In the genomic region with DNA sequence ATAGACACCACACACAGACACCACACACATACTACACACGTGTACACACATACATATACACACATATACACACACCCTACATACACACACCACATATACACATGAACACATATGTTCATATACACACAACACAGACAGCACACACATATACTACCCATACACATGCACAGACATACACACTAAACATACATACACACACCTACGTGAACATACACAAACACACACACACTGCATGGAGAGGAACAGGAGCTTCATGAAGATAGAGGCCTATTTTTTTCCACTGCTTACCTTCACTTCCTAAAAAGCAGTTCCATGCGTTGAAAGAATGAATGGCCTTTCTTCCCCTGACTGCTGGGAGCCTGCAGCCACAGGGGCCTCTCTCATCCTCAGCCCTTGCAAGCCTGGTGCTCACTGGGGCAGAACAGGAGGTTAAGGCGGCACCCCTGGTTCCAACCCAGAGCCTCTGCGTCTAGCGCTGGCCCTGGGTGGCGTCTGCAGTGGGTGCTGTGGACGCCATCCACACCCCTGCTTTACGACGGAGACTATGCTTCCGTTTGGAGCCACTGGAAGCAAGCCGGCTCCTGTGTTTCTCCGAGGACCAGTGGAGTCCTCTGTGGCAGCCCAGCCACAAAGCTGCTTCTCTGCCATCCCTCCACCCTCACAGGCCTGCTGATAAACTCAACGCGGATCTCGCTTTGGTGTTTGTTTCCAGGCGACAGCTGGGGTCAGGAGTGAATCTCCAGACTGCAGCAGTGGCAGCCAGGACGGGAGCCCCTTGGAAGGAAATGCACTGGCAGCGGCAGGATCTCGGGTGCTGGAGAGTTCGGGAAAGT, we compare ENCODE assay signal across 9 cellular contexts. TPM values are rescaled to one million over a fixed set of nuclear protein-coding genes. Genes with fewer than 3 reads are reported as not detected.
DNase-seq lines count a peak whose midpoint lies in the region; ATAC-seq and TF ChIP-seq lines count a peak whose summit lies in the region.
"Had no signal": no experiment of that assay in that cellular context is flagged by ENCODE, and none has a peak within 500 bp of the region (broad histone marks: within the 10 kb centered on the region; RNA-seq: fewer than 3 reads in every experiment).

No MANE protein-coding gene starts in this region.

- no peaks in the 10 kb centered on the region for H3K27me3 ChIP-seq in gastrocnemius medialis

- TF ChIP-seq POLR2A in gastrocnemius medialis (IDR thresholded peaks at IDR 0.05) = no peak

- TF ChIP-seq CTCF in gastrocnemius medialis (IDR thresholded peaks at IDR 0.05 in 4 of 5, conservative IDR thresholded peaks at IDR 0.05 in 1 of 5) = no peak
- no peak for TF ChIP-seq CTCF in foreskin fibroblast (IDR thresholded peaks at IDR 0.05; ENCODE audit: low read depth, low read length)

- intact Hi-C loops in gastrocnemius medialis (cut with DNase I; ENCODE audit: low total_unique reads) = loop anchor here (5.0 to 10.0 kb wide), 2 partner anchors 97 to 300 kb away; no protein-coding TSS in a partner anchor

- H3K27ac ChIP-seq in gastrocnemius medialis = peak overlapping the region in 3 of 4 donors; percentile 8 to 60 (median 31)

- DNase-seq in SIG-M5 treated with dmso at 0.1 percent for 504 hours (lab: John Stamatoyannopoulos, UW; ENCODE audit: unreplicated experiment) (peak; percentile 51), SIG-M5 (lab: John Stamatoyannopoulos, UW) (no peak), NAMALWA (ENCODE audit: low spot score) (peak; percentile 38), gastrocnemius medialis (no peak), HT-29 (ENCODE audit: low spot score) (no peak), foreskin fibroblast (no peak), NCI-H1694 (lab: John Stamatoyannopoulos, UW) (no peak)
- peak; percentile 28 for DNase-seq in effector CD4-positive, alpha-beta T cell

- H3K4me3 ChIP-seq in gastrocnemius medialis = no peak overlapping the region
- no peak overlapping the region for H3K4me3 ChIP-seq in foreskin fibroblast (ENCODE audit: low read depth in 1 of 2, low read length in 2 of 2)

- ATAC-seq in gastrocnemius medialis = no peak

- H3K4me1 ChIP-seq in gastrocnemius medialis = peaks cover 16 to 21% of the 10 kb centered on the region in 2 donors

- in situ Hi-C loops in gastrocnemius medialis (cut with MboI; ENCODE audit: low sequenced_read_pairs in 4 of 4) = no loop called here

- no peaks in the 10 kb centered on the region for H3K9me3 ChIP-seq in gastrocnemius medialis

- no peaks in the 10 kb centered on the region for H3K36me3 ChIP-seq in gastrocnemius medialis

RNA-seq across cellular contexts. Expression of a gene that starts 1.9 kb away (rescaled TPM):
- total RNA-seq in gastrocnemius medialis = 10 to 100 TPM in 2 of 4 donors, 1 to 10 TPM in 2; 3.4 to 22.2 (median 10.8) TPM
- 24.9 and 25.1 TPM in 2 replicates for total RNA-seq in HT-29 (2014; rRNA removed; shearing (Covaris generic))

RNA-seq across cellular contexts. Expression of a gene that starts 44.7 kb away (rescaled TPM):
- not detected for total RNA-seq in gastrocnemius medialis
- not detected in 2 replicates for total RNA-seq in HT-29 (2014; rRNA removed; shearing (Covaris generic))
- total RNA-seq: lung microvascular endothelial cell had no signal

Comparison
In these comparisons a context has a peak if more than half of its experiments do, and no peak if none do; other contexts are left out.
1. DNase-seq: peak in SIG-M5 treated with dmso at 0.1 percent for 504 hours (single experiment), NAMALWA (single experiment) and effector CD4-positive, alpha-beta T cell (single experiment); none in SIG-M5 (single experiment), gastrocnemius medialis (0 of 2), HT-29 (single experiment), foreskin fibroblast (0 of 2) and NCI-H1694 (single experiment).